35 cellular contexts compared by ENCODE assay signal in genomic region chr5:179457612-179458011, GRCh38.
"Had no signal": no experiment of that assay in that cellular context is flagged by ENCODE, and none has a peak within 500 bp of the region (broad histone marks: within the 10 kb centered on the region; RNA-seq: fewer than 3 reads in every experiment).

No MANE protein-coding gene starts in this region.

- H3K9ac ChIP-seq: KMS-11 had no signal

- DNase-seq: Karpas-422, Kasumi-1, KG1, MG63, MM.1S, MV-4-11, NCI-H1048, NCI-H1092, NCI-H1092 treated with DMSO at 0.1 percent for 48 hours, NCI-H1105, NCI-H1105 treated with DMSO at 0.1 percent for 48 hours, NCI-H1417, NCI-H1417 treated with DMSO at 0.1 percent for 48 hours, NCI-H1436, NCI-H1436 treated with DMSO at 0.1 percent for 48 hours, NCI-H146, NCI-H1694, NCI-H1694 treated with DMSO at 0.1 percent for 48 hours, NCI-H187, NCI-H187 treated with DMSO at 0.1 percent for 48 hours, NCI-H1930, NCI-H2029, NCI-H2029 treated with DMSO at 0.1 percent for 48 hours, NCI-H2081, NCI-H2081 treated with DMSO at 0.1 percent for 48 hours, NCI-H2107, NCI-H2171, NCI-H2171 treated with DMSO at 0.1 percent for 48 hours, NCI-H2227 treated with DMSO at 0.1 percent for 48 hours, NCI-H226, NCI-H345, NCI-H446, NCI-H446 treated with DMSO at 0.1 percent for 48 hours, NCI-H510A had no signal

- H3K27ac ChIP-seq: KMS-11 had no signal

- H3K36me3 ChIP-seq: MG63 had no signal

- H3K4me3 ChIP-seq: MG63 had no signal

- H3K4me2 ChIP-seq: KMS-11 had no signal
